Comparison of ENCODE assay signal across 8 cellular contexts in the genomic region with DNA sequence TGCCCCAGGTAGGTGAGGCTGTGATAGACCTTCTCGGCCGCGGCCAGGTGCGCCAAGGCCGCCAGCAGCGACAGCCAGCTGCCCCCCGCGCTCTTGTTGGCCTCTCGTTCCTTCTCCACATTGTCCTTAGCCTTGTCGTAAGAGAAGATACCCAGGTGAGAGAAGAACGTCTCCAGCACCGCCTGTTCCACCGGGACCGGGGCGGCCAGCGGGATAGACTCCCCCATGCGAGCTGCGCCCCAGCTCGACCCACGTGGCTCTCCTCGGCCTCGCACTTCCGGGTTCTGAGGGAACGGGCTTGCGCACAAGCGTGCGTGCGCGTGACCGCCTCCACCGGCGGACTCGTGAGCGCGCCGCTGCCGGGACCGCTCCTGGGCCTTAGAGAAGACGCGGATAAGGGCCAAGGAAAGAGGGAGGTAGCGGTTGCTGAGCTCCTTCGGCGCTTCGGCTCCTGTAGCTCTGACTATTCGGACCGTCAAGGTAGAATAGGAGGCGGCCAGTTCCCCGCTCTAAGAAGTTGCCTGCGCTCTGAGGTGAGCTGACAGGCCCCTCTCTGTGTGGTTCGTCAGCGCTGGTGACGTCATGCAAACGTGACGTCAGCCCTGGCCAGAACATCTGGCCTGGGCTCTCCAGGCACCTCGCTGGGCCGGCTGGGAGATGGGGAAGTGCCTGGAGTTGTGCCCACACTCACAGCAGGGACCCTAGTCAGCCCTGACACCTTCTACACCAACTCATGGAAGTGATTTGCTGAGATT. TPM values are rescaled to one million over a fixed set of nuclear protein-coding genes. Genes with fewer than 3 reads are reported as not detected.
DNase-seq lines count a peak whose midpoint lies in the region; ATAC-seq and TF ChIP-seq lines count a peak whose summit lies in the region.

A gene (minus strand): TSS at position 286 of the 755 bp plus-strand sequence. CDS start 59 bp downstream, at position 227.

- no peaks in the 10 kb centered on the region for H3F3A ChIP-seq in Loucy (ENCODE audit: low read depth)

- peak; percentile 93 for DNase-seq in H7
- DNase-seq in RWPE2 (ENCODE audit: low spot score): peak; percentile 92
- peak; percentile 88 for DNase-seq in activated effector memory CD4-positive, alpha-beta T cell treated with Interleukin-2 at 50 U/mL for 16 hours
- DNase-seq in fibroblast of the conjunctiva (ENCODE audit: low read depth): peak; percentile 85
- peak; percentile 87 for DNase-seq in nephron progenitor cell

- H3K27ac ChIP-seq in RWPE2 (ENCODE audit: poor library complexity, severe bottlenecking): peak within 1 kb of the TSS; percentile 41

- H3K79me2 ChIP-seq in Loucy (ENCODE audit: insufficient read depth, low read length): peaks cover 20% of the 10 kb centered on the region; the same call in 1 of the 2 replicates

- peak within 1 kb of the TSS; percentile 93 for H3K4me2 ChIP-seq in Loucy (ENCODE audit: low read depth, low read length, poor library complexity, severe bottlenecking)

- no peak for TF ChIP-seq CTCF in Loucy (conservative IDR thresholded peaks at IDR 0.05; ENCODE audit: low read length)
- TF ChIP-seq CTCF in RWPE2 (IDR thresholded peaks at IDR 0.05; ENCODE audit: poor library complexity, severe bottlenecking): no peak
- TF ChIP-seq CTCF in nephron progenitor cell (IDR thresholded peaks at IDR 0.05): no peak

- ATAC-seq in RWPE2 (ENCODE audit: low read depth): peak; percentile 85

- no peaks in the 10 kb centered on the region for H3K36me3 Mint-ChIP-seq in nephron progenitor cell (ENCODE audit: low read depth)
- no peaks in the 10 kb centered on the region for H3K36me3 Mint-ChIP-seq in stimulated activated naive CD8-positive, alpha-beta T cell treated with anti-CD3 and anti-CD28 coated beads, Interleukin-15, Interleukin-2, amounts not matched to agents 100 ng/mL and 50 ng/mL, for 24 hours (ENCODE audit: low read depth)

- peaks cover 17% of the 10 kb centered on the region for H3K27me3 Mint-ChIP-seq in nephron progenitor cell (ENCODE audit: low read depth, poor library complexity)
- H3K27me3 Mint-ChIP-seq in stimulated activated naive CD8-positive, alpha-beta T cell treated with anti-CD3 and anti-CD28 coated beads, Interleukin-15, Interleukin-2, amounts not matched to agents 100 ng/mL and 50 ng/mL, for 24 hours: peaks cover 4% of the 10 kb centered on the region

- no peaks in the 10 kb centered on the region for H3K9me3 ChIP-seq in ES-I3 (ENCODE audit: control insufficient read depth, insufficient read depth, low read length)
- no peaks in the 10 kb centered on the region for H3K9me3 ChIP-seq in Loucy (ENCODE audit: insufficient read depth, low read depth, low read length)
- H3K9me3 ChIP-seq in RWPE2 (ENCODE audit: severe bottlenecking): no peaks in the 10 kb centered on the region

- H3K9ac ChIP-seq in ES-I3 (ENCODE audit: low read depth, low read length): peak within 1 kb of the TSS; percentile 80
- H3K9ac ChIP-seq in Loucy (ENCODE audit: low read depth, low read length, poor library complexity, severe bottlenecking): peak within 1 kb of the TSS; percentile 80

- H3K9me2 ChIP-seq in Loucy (replicated peaks; ENCODE audit: low read depth, low read length): no peaks in the 10 kb centered on the region

- H3K36me3 ChIP-seq in ES-I3 (ENCODE audit: insufficient read depth, low read length): no peaks in the 10 kb centered on the region
- H3K36me3 ChIP-seq in H7 (replicated peaks; ENCODE audit: control insufficient read depth, insufficient read depth, low read length): no peaks in the 10 kb centered on the region
- no peaks in the 10 kb centered on the region for H3K36me3 ChIP-seq in Loucy (ENCODE audit: insufficient read depth, low read length)
- H3K36me3 ChIP-seq in RWPE2 (ENCODE audit: low read depth): no peaks in the 10 kb centered on the region

- H3K27me3 ChIP-seq in H7 (ENCODE audit: control insufficient read depth, insufficient read depth, low read length) (no peaks in the 10 kb centered on the region), Loucy (ENCODE audit: insufficient read depth, low read length, poor library complexity, severe bottlenecking) (no peaks in the 10 kb centered on the region), RWPE2 (ENCODE audit: insufficient read depth, poor library complexity, severe bottlenecking) (no peaks in the 10 kb centered on the region)

- peak within 1 kb of the TSS; percentile 91 for H3K4me3 Mint-ChIP-seq in nephron progenitor cell
- peak within 1 kb of the TSS; percentile 96 for H3K4me3 Mint-ChIP-seq in stimulated activated naive CD8-positive, alpha-beta T cell treated with anti-CD3 and anti-CD28 coated beads, Interleukin-15, Interleukin-2, amounts not matched to agents 100 ng/mL and 50 ng/mL, for 24 hours

- H2AFZ ChIP-seq in Loucy (ENCODE audit: low read length): peak within 1 kb of the TSS; percentile 99

- H3K27ac Mint-ChIP-seq in nephron progenitor cell: peak within 1 kb of the TSS; percentile 52
- peak within 1 kb of the TSS; percentile 99 for H3K27ac Mint-ChIP-seq in stimulated activated naive CD8-positive, alpha-beta T cell treated with anti-CD3 and anti-CD28 coated beads, Interleukin-15, Interleukin-2, amounts not matched to agents 100 ng/mL and 50 ng/mL, for 24 hours

- peaks cover 26% of the 10 kb centered on the region for H3K4me1 Mint-ChIP-seq in nephron progenitor cell
- peaks cover 37% of the 10 kb centered on the region for H3K4me1 Mint-ChIP-seq in stimulated activated naive CD8-positive, alpha-beta T cell treated with anti-CD3 and anti-CD28 coated beads, Interleukin-15, Interleukin-2, amounts not matched to agents 100 ng/mL and 50 ng/mL, for 24 hours (ENCODE audit: low read depth)

- H3K4me1 ChIP-seq in ES-I3 (ENCODE audit: insufficient read depth, low read length) (peaks cover 13% of the 10 kb centered on the region; the same call in 1 of the 2 replicates), Loucy (ENCODE audit: insufficient read depth, low read length, poor library complexity, severe bottlenecking) (peaks cover 32% of the 10 kb centered on the region), RWPE2 (ENCODE audit: insufficient read depth, poor library complexity, severe bottlenecking) (peaks cover 5% of the 10 kb centered on the region)

- H4K20me1 ChIP-seq in Loucy (ENCODE audit: insufficient read depth, low read length, poor library complexity, severe bottlenecking): peaks cover 3% of the 10 kb centered on the region

- H3K4me3 ChIP-seq in H7 (ENCODE audit: insufficient read depth, low read depth, low read length) (peak within 1 kb of the TSS; percentile 84), Loucy (ENCODE audit: low read length, poor library complexity, severe bottlenecking) (peak within 1 kb of the TSS; percentile 96), RWPE2 (ENCODE audit: severe bottlenecking) (peak within 1 kb of the TSS; percentile 70)

- peaks cover 3% of the 10 kb centered on the region for H3K9me3 Mint-ChIP-seq in nephron progenitor cell
- no peaks in the 10 kb centered on the region for H3K9me3 Mint-ChIP-seq in stimulated activated naive CD8-positive, alpha-beta T cell treated with anti-CD3 and anti-CD28 coated beads, Interleukin-15, Interleukin-2, amounts not matched to agents 100 ng/mL and 50 ng/mL, for 24 hours

RNA-seq across cellular contexts. Expression of the gene that starts here (rescaled TPM):
- 9.7 and 12.5 TPM in 2 replicates for total RNA-seq in H7 (2014; rRNA removed; shearing (Covaris generic))

Comparison
In these comparisons a context has a peak if more than half of its experiments do, and no peak if none do; other contexts are left out.
1. Peak in every context shown above with its lines: DNase-seq, ATAC-seq, H3K4me3 ChIP-seq and H3K27ac ChIP-seq.